Comparison of ENCODE assay signal across 8 cellular contexts in genomic region chr7:137847418-137848050, GRCh38. TPM values are rescaled to one million over a fixed set of nuclear protein-coding genes. Genes with fewer than 3 reads are reported as not detected.
DNase-seq lines count a peak whose midpoint lies in the region; TF ChIP-seq lines count a peak whose summit lies in the region.

No MANE protein-coding gene starts in this region.

- TF ChIP-seq CTCF in HFFc6 (IDR thresholded peaks at IDR 0.05) (no peak), endodermal cell (conservative IDR thresholded peaks at IDR 0.05) (no peak)

- CTCF ChIA-PET in CD8-positive, alpha-beta memory T cell (lab: Charles Lee): no interaction called here

- POLR2A ChIA-PET in CD8-positive, alpha-beta memory T cell (lab: Charles Lee): no interaction called here

- H3K4me1 Mint-ChIP-seq in CD8-positive, alpha-beta memory T cell: peaks cover 4 to 16% (median 5%) of the 10 kb centered on the region in 3 donors
- peaks cover 38% of the 10 kb centered on the region for H3K4me1 Mint-ChIP-seq in HFFc6 (ENCODE audit: low read depth)
- no peaks in the 10 kb centered on the region for H3K4me1 Mint-ChIP-seq in endodermal cell

- H3K36me3 ChIP-seq in CD8-positive, alpha-beta memory T cell (ENCODE audit: insufficient read depth, low read length): no peaks in the 10 kb centered on the region
- H3K36me3 ChIP-seq in endodermal cell (ENCODE audit: control insufficient read depth, insufficient read depth, low read length): no peaks in the 10 kb centered on the region
- no peaks in the 10 kb centered on the region for H3K36me3 ChIP-seq in neuron (ENCODE audit: insufficient read depth, low read length)

- no peak overlapping the region for H3K27ac Mint-ChIP-seq in CD8-positive, alpha-beta memory T cell
- H3K27ac Mint-ChIP-seq in HFFc6: no peak overlapping the region
- H3K27ac Mint-ChIP-seq in endodermal cell: no peak overlapping the region

- H3K9me3 ChIP-seq in CD8-positive, alpha-beta memory T cell (ENCODE audit: low read length): no peaks in the 10 kb centered on the region
- no peaks in the 10 kb centered on the region for H3K9me3 ChIP-seq in endodermal cell (ENCODE audit: control insufficient read depth, low read length)
- H3K9me3 ChIP-seq in neuron (ENCODE audit: low read length): no peaks in the 10 kb centered on the region

- H3K4me3 ChIP-seq in CD8-positive, alpha-beta memory T cell (ENCODE audit: low read length): no peak overlapping the region
- H3K4me3 ChIP-seq in endodermal cell (ENCODE audit: low read length) (peak overlapping the region; percentile 74), neuron (ENCODE audit: low read length) (peak overlapping the region; percentile 69)

- no peaks in the 10 kb centered on the region for H3K4me1 ChIP-seq in CD8-positive, alpha-beta memory T cell (ENCODE audit: insufficient read depth, low read length)
- H3K4me1 ChIP-seq in endodermal cell (ENCODE audit: control insufficient read depth, insufficient read depth, low read length) (no peaks in the 10 kb centered on the region), neuron (ENCODE audit: insufficient read depth, low read length) (peaks cover 37% of the 10 kb centered on the region)

- WGBS in endodermal cell (ENCODE audit: insufficient coverage in 1 of 2, insufficient read length in 1 of 2), 2 experiments: 23 to 28% methylated on average over 16 to 31 of the region's 31 CpGs

- H3K9ac ChIP-seq in endodermal cell (ENCODE audit: extremely low read depth, low read length, poor library complexity, severe bottlenecking): no peak overlapping the region

- no peak overlapping the region for H3K27ac ChIP-seq in CD8-positive, alpha-beta memory T cell (ENCODE audit: low read depth, low read length)
- no peak overlapping the region for H3K27ac ChIP-seq in endodermal cell (ENCODE audit: low read depth, low read length)

- H3K9me3 Mint-ChIP-seq in CD8-positive, alpha-beta memory T cell: no peaks in the 10 kb centered on the region
- no peaks in the 10 kb centered on the region for H3K9me3 Mint-ChIP-seq in HFFc6
- H3K9me3 Mint-ChIP-seq in endodermal cell: no peaks in the 10 kb centered on the region

- DNase-seq in CD8-positive, alpha-beta memory T cell: no peak
- DNase-seq in HFFc6 (no peak), endodermal cell (peak; percentile 75), activated gamma-delta T cell treated with Interleukin-2 at 50 U/mL for 16 hours (no peak), SHP77 treated with DMSO at 0.1 percent for 48 hours (lab: John Stamatoyannopoulos, UW) (no peak), epidermal melanocyte (ENCODE audit: insufficient read length, low spot score) (no peak)
- DNase-seq in stimulated activated CD4-positive, alpha-beta T cell treated with anti-CD3 and anti-CD28 coated beads, Interleukin-1b, Interleukin-23, amount 100 ng/mL, for 48 hours: no peak

- peaks cover 0 to 4% (median 0%) of the 10 kb centered on the region in 3 donors for H3K36me3 Mint-ChIP-seq in CD8-positive, alpha-beta memory T cell
- peaks cover 26% of the 10 kb centered on the region for H3K36me3 Mint-ChIP-seq in HFFc6 (ENCODE audit: low read depth)
- no peaks in the 10 kb centered on the region for H3K36me3 Mint-ChIP-seq in endodermal cell (ENCODE audit: low read depth)

- H3K27me3 ChIP-seq in CD8-positive, alpha-beta memory T cell (ENCODE audit: insufficient read depth, low read length, poor library complexity, severe bottlenecking): peaks cover 19% of the 10 kb centered on the region
- H3K27me3 ChIP-seq in endodermal cell (ENCODE audit: control insufficient read depth, insufficient read depth, low read length, poor library complexity, severe bottlenecking): peaks cover 59% of the 10 kb centered on the region
- no peaks in the 10 kb centered on the region for H3K27me3 ChIP-seq in neuron (ENCODE audit: insufficient read depth, low read length)

- H3K4me3 Mint-ChIP-seq in CD8-positive, alpha-beta memory T cell: peak overlapping the region in 6 of 7 donors; percentile 5 to 65 (median 42)
- peak overlapping the region; percentile 47; the same call in 1 of the 2 replicates for H3K4me3 Mint-ChIP-seq in HFFc6
- peak overlapping the region; percentile 47 for H3K4me3 Mint-ChIP-seq in endodermal cell

- H2AFZ ChIP-seq in neuron (ENCODE audit: low read depth, low read length): peak overlapping the region; percentile 97

- peaks cover 51 to 54% of the 10 kb centered on the region in 2 donors for H3K27me3 Mint-ChIP-seq in CD8-positive, alpha-beta memory T cell
- H3K27me3 Mint-ChIP-seq in HFFc6 (ENCODE audit: insufficient read depth) (peaks cover 2% of the 10 kb centered on the region; the same call in 1 of the 2 replicates), endodermal cell (ENCODE audit: insufficient read depth) (peaks cover 62% of the 10 kb centered on the region)

RNA-seq across cellular contexts. Expression of gene DGKI, which starts 0.8 kb away (rescaled TPM):
- total RNA-seq in CD8-positive, alpha-beta memory T cell: 1 to 10 TPM; 1.3 to 1.4 TPM
- polyA plus RNA-seq in CD8-positive, alpha-beta memory T cell: not detected
- total RNA-seq in HFFc6 (2021; fragmentation: NEBNext Ultra II Directional; extraction: Animal tissue kit (Norgen Biotek cat#: 25700)): 1 to 10 TPM; 1.2 to 2.2 (median 1.6) TPM
- total RNA-seq in endodermal cell: under 1 TPM; 0.04 to 0.64 TPM
- 1.6 TPM for polyA plus RNA-seq in endodermal cell (2013, experiment 1 of 2)
- 0.66 TPM for polyA plus RNA-seq in endodermal cell (2013, experiment 2 of 2)
